ENCODE assay signal across 14 cellular contexts in genomic region chr13:68176486-68176885, GRCh38.
DNase-seq lines count a peak whose midpoint lies in the region; ATAC-seq and TF ChIP-seq lines count a peak whose summit lies in the region.
"Had no signal": no experiment of that assay in that cellular context is flagged by ENCODE, and none has a peak within 500 bp of the region (broad histone marks: within the 10 kb centered on the region; RNA-seq: fewer than 3 reads in every experiment).

No MANE protein-coding gene starts in this region.

- H3K4me1 Mint-ChIP-seq in naive thymus-derived CD8-positive, alpha-beta T cell = no peaks in the 10 kb centered on the region

- peaks cover 6 to 33% (median 15%) of the 10 kb centered on the region in 9 donors for H3K9me3 Mint-ChIP-seq in naive thymus-derived CD8-positive, alpha-beta T cell

- no peak overlapping the region for H3K4me3 ChIP-seq in retinal pigment epithelial cell (ENCODE audit: low read length)

- H3K4me3 Mint-ChIP-seq in naive thymus-derived CD8-positive, alpha-beta T cell = no peak overlapping the region
- H3K4me3 Mint-ChIP-seq: activated T-cell treated with anti-CD3 and anti-CD28 coated beads, Interleukin-2, amount 50 U/mL, for 24 hours; CD4-positive, alpha-beta T cell had no signal

- DNase-seq in HS-27A (ENCODE audit: low read depth) (peak; percentile 11), amniotic epithelial cell (ENCODE audit: low read depth) (peak; percentile 55), fibroblast of the conjunctiva (ENCODE audit: low read depth) (peak; percentile 56), retinal pigment epithelial cell (ENCODE audit: low read depth) (peak; percentile 54), LoVo (ENCODE audit: low spot score) (no peak), ecto neural progenitor cell (ENCODE audit: low spot score) (no peak), DMS79 (lab: John Stamatoyannopoulos, UW) (no peak)
- no peak for DNase-seq in naive thymus-derived CD8-positive, alpha-beta T cell
- DNase-seq: activated CD4-positive, alpha-beta T cell treated with anti-CD3 and anti-CD28 coated beads for 4 hours; activated T-cell treated with anti-CD3 and anti-CD28 coated beads, Interleukin-2, amount 50 U/mL, for 24 hours; anterior cingulate cortex; CD4-positive, alpha-beta T cell; NCI-H2029 treated with DMSO at 0.1 percent for 48 hours had no signal

- POLR2A ChIA-PET in naive thymus-derived CD8-positive, alpha-beta T cell (lab: Charles Lee) = no interaction called here

- H3K27me3 Mint-ChIP-seq in naive thymus-derived CD8-positive, alpha-beta T cell = no peaks in the 10 kb centered on the region
- H3K27me3 Mint-ChIP-seq: activated T-cell treated with anti-CD3 and anti-CD28 coated beads, Interleukin-2, amount 50 U/mL, for 24 hours; CD4-positive, alpha-beta T cell had no signal

- no peak overlapping the region for H3K27ac Mint-ChIP-seq in naive thymus-derived CD8-positive, alpha-beta T cell
- H3K27ac Mint-ChIP-seq: activated T-cell treated with anti-CD3 and anti-CD28 coated beads, Interleukin-2, amount 50 U/mL, for 24 hours; CD4-positive, alpha-beta T cell had no signal

- no peak for ATAC-seq in naive thymus-derived CD8-positive, alpha-beta T cell
- ATAC-seq: sciatic nerve had no signal

- TF ChIP-seq CTCF in retinal pigment epithelial cell (conservative IDR thresholded peaks at IDR 0.05; ENCODE audit: low read depth, low read length) = no peak

- peaks cover 0 to 6% (median 0%) of the 10 kb centered on the region in 3 donors for H3K36me3 Mint-ChIP-seq in naive thymus-derived CD8-positive, alpha-beta T cell

Comparison
In these comparisons a context has a peak if more than half of its experiments do, and no peak if none do; other contexts are left out.
1. DNase-seq: peak in HS-27A (single experiment), amniotic epithelial cell (single experiment), fibroblast of the conjunctiva (single experiment) and retinal pigment epithelial cell (single experiment); none in LoVo (single experiment), naive thymus-derived CD8-positive, alpha-beta T cell (0 of 10), ecto neural progenitor cell (single experiment) and DMS79 (single experiment).